ENCODE assay signal across 8 cellular contexts in genomic region chr9:122827759-122828090, GRCh38.
A peak's percentile ranks its signal among the peaks of the same experiment; 100 is the strongest.
DNase-seq lines count a peak whose midpoint lies in the region; ATAC-seq and TF ChIP-seq lines count a peak whose summit lies in the region.

No MANE protein-coding gene starts in this region.

- TF ChIP-seq CTCF in OCI-LY1 (IDR thresholded peaks at IDR 0.05; ENCODE audit: low read length), result no peak

- peak overlapping the region; percentile 87 for H3K4me2 ChIP-seq in OCI-LY1 (ENCODE audit: low read length)

- no peak overlapping the region for H2AFZ ChIP-seq in OCI-LY1 (ENCODE audit: low read length)

- ATAC-seq in GM18517 (IDR thresholded peaks at IDR 0.05; ENCODE audit: unreplicated experiment), result peak; percentile 15
- peak; percentile 15 for ATAC-seq in HG02571 (IDR thresholded peaks at IDR 0.05; ENCODE audit: unreplicated experiment)

- H3K79me2 ChIP-seq in OCI-LY1 (ENCODE audit: insufficient read depth, low read length), result peaks cover 10% of the 10 kb centered on the region

- H3K9me3 ChIP-seq in OCI-LY1 (ENCODE audit: low read length) (no peaks in the 10 kb centered on the region), mucosa of rectum (ENCODE audit: control insufficient read depth in 2 of 2, low read length in 2 of 2) (no peaks in the 10 kb centered on the region)
- H3K9me3 ChIP-seq in effector memory CD4-positive, alpha-beta T cell (ENCODE audit: control insufficient read depth, low read length), result no peaks in the 10 kb centered on the region

- peak overlapping the region; percentile 90 for H3K4me3 ChIP-seq in OCI-LY1 (ENCODE audit: low read depth, low read length, poor library complexity, severe bottlenecking)
- H3K4me3 ChIP-seq in effector memory CD4-positive, alpha-beta T cell (ENCODE audit: insufficient read depth, low read depth, low read length, poor library complexity, severe bottlenecking), result peak overlapping the region; percentile 99
- H3K4me3 ChIP-seq in mucosa of rectum (ENCODE audit: low read length in 2 of 2), result peak overlapping the region; percentile 99 to 100

- H3K27me3 ChIP-seq in OCI-LY1 (ENCODE audit: insufficient read depth, low read length), result no peaks in the 10 kb centered on the region
- H3K27me3 ChIP-seq in effector memory CD4-positive, alpha-beta T cell (replicated peaks; ENCODE audit: control insufficient read depth, insufficient read depth, low read length, poor library complexity, severe bottlenecking), result no peaks in the 10 kb centered on the region
- H3K27me3 ChIP-seq in mucosa of rectum (ENCODE audit: control insufficient read depth in 2 of 2, insufficient read depth in 2 of 2, low read length in 2 of 2), result no peaks in the 10 kb centered on the region

- H3F3A ChIP-seq in OCI-LY1 (ENCODE audit: insufficient read depth, low read length), result no peaks in the 10 kb centered on the region

- H3K36me3 ChIP-seq in OCI-LY1 (ENCODE audit: insufficient read depth, low read length) (peaks cover 28% of the 10 kb centered on the region), mucosa of rectum (ENCODE audit: control insufficient read depth in 2 of 2, insufficient read depth in 2 of 2, low read length in 2 of 2) (peaks cover 8 to 13% of the 10 kb centered on the region in 2 donors)
- H3K36me3 ChIP-seq in effector memory CD4-positive, alpha-beta T cell (ENCODE audit: control insufficient read depth, insufficient read depth, low read length), result peaks cover 4% of the 10 kb centered on the region

- no peak for DNase-seq in effector memory CD4-positive, alpha-beta T cell
- no peak for DNase-seq in T-helper 9 cell
- DNase-seq in SIG-M5 treated with dmso at 0.1 percent for 504 hours (lab: John Stamatoyannopoulos, UW; ENCODE audit: unreplicated experiment), result no peak
- DNase-seq in islet precursor cell, result no peak

- H4K20me1 ChIP-seq in OCI-LY1 (ENCODE audit: insufficient read depth, low read length), result no peaks in the 10 kb centered on the region

- no peaks in the 10 kb centered on the region for H3K9me2 ChIP-seq in OCI-LY1 (ENCODE audit: low read depth, low read length)

- peak overlapping the region; percentile 64 for H3K27ac ChIP-seq in OCI-LY1 (ENCODE audit: low read depth, low read length, poor library complexity, severe bottlenecking)
- peak overlapping the region; percentile 94 for H3K27ac ChIP-seq in effector memory CD4-positive, alpha-beta T cell (ENCODE audit: insufficient read depth, low read length, poor library complexity, severe bottlenecking)
- H3K27ac ChIP-seq in mucosa of rectum (ENCODE audit: low read depth in 2 of 2, low read length in 2 of 2), result peak overlapping the region; percentile 97 to 98

- H3K4me1 ChIP-seq in OCI-LY1 (ENCODE audit: insufficient read depth, low read length, severe bottlenecking), result peaks cover 25% of the 10 kb centered on the region
- H3K4me1 ChIP-seq in effector memory CD4-positive, alpha-beta T cell (ENCODE audit: control insufficient read depth, insufficient read depth, low read length, poor library complexity, severe bottlenecking), result peaks cover 10% of the 10 kb centered on the region
- peaks cover 4 to 9% of the 10 kb centered on the region in 2 donors for H3K4me1 ChIP-seq in mucosa of rectum (ENCODE audit: control insufficient read depth in 2 of 2, insufficient read depth in 2 of 2, low read length in 2 of 2)

- H3K9ac ChIP-seq in OCI-LY1 (ENCODE audit: low read length), result peak overlapping the region; percentile 93
- H3K9ac ChIP-seq in mucosa of rectum (ENCODE audit: low read depth in 1 of 2, low read length in 2 of 2), result peak overlapping the region; percentile 96 to 97
